Comparison of ENCODE assay signal across 19 cellular contexts in the genomic region with DNA sequence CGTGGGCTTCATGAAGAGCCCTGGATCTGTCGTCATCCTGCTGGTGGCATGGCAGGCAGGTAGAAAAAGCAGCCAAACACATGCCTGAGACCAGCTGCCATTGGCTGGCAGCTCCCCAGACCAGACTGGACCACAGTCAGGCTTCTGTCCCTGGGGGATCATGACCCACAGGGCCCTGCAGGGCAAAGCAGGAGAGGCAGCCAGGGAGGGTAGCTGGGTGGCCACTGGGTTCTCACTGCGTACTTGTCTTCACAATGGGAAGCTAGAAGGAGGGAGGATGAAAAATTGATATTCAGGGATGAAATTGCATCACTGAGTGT.
"Had no signal": no experiment of that assay in that cellular context is flagged by ENCODE, and none has a peak within 500 bp of the region (broad histone marks: within the 10 kb centered on the region; RNA-seq: fewer than 3 reads in every experiment).

No MANE protein-coding gene starts in this region.

- H3K4me3 ChIP-seq: ascending aorta, breast epithelium, skin epidermis, suprapubic skin had no signal

- ATAC-seq: esophagus mucosa, left colon had no signal

- H3K4me1 ChIP-seq: parathyroid adenoma had no signal

- H3K9me3 ChIP-seq: ascending aorta, breast epithelium, neutrophil, SK-N-SH, suprapubic skin had no signal

- DNase-seq: activated CD4-positive, CD25-positive, alpha-beta regulatory T cell treated with anti-CD3 and anti-CD28 coated beads, Interleukin-2, amount 50 U/mL, for 72 hours; activated naive CD4-positive, alpha-beta T cell treated with Interleukin-2 at 50 U/mL for 16 hours; activated T-cell treated with anti-CD3 and anti-CD28 coated beads for 4 hours; glutamatergic neuron; left colon; mammary epithelial cell; naive B cell; SK-N-SH; stimulated activated CD4-positive, alpha-beta T cell treated with anti-CD3 and anti-CD28 coated beads, Interleukin-4, amount 100 ng/mL, for 24 hours; stimulated activated naive CD4-positive, alpha-beta T cell; T-helper 1 cell; T1000 had no signal

- H3K36me3 ChIP-seq: ascending aorta, breast epithelium, suprapubic skin had no signal

- H3K27me3 ChIP-seq: ascending aorta, breast epithelium, neutrophil, suprapubic skin had no signal

- H3K27ac ChIP-seq: ascending aorta, neutrophil, parathyroid adenoma, suprapubic skin had no signal
